In genomic region chr15:69491051-69491505, GRCh38 we compare ENCODE assay signal across 16 cellular contexts. TPM values are rescaled to one million over a fixed set of nuclear protein-coding genes. Genes with fewer than 3 reads are reported as not detected.
DNase-seq lines count a peak whose midpoint lies in the region; ATAC-seq and TF ChIP-seq lines count a peak whose summit lies in the region.
"Had no signal": no experiment of that assay in that cellular context is flagged by ENCODE, and none has a peak within 500 bp of the region (broad histone marks: within the 10 kb centered on the region; RNA-seq: fewer than 3 reads in every experiment).

No MANE protein-coding gene starts in this region.

- H3K9me3 Mint-ChIP-seq in stimulated activated memory B cell treated with anti-CD40 and anti-IgM and Interleukin-4, amounts not matched to agents 10 μg/mL and 1 μg/mL and 100 μg/mL, for 72 hours = peaks cover 3% of the 10 kb centered on the region

- no peaks in the 10 kb centered on the region for H3K4me1 ChIP-seq in lower lobe of right lung
- peaks cover 0 to 17% (median 4%) of the 10 kb centered on the region in 4 donors for H3K4me1 ChIP-seq in tibial artery

- peaks cover 9% of the 10 kb centered on the region for H3K27me3 Mint-ChIP-seq in stimulated activated memory B cell treated with anti-CD40 and anti-IgM and Interleukin-4, amounts not matched to agents 10 μg/mL and 1 μg/mL and 100 μg/mL, for 72 hours
- H3K27me3 Mint-ChIP-seq: CD4-positive, alpha-beta T cell had no signal

- peak; percentile 10 for DNase-seq in DMS 273 (lab: John Stamatoyannopoulos, UW; ENCODE audit: unreplicated experiment)
- no peak for DNase-seq in DMS 273 treated with DMSO at 0.1 percent for 48 hours (lab: John Stamatoyannopoulos, UW)
- peak; percentile 56 for DNase-seq in fibroblast of gingiva (ENCODE audit: low read depth)
- no peak for DNase-seq in lower lobe of right lung
- peak; percentile 82 to 87 for DNase-seq in tibial artery
- no peak for DNase-seq in NCI-H1930 (lab: John Stamatoyannopoulos, UW)
- DNase-seq: activated CD4-positive, alpha-beta T cell treated with anti-CD3 and anti-CD28 coated beads, Interleukin-2, amount 50 U/mL, for 48 hours; amniotic stem cell; CD4-positive, alpha-beta T cell; HCEC 1CT; mesenchymal stem cell; MV-4-11; stomach had no signal

- TF ChIP-seq CTCF in lower lobe of right lung (IDR thresholded peaks at IDR 0.05) (no peak), tibial artery (IDR thresholded peaks at IDR 0.05) (no peak)

- no peak overlapping the region for H3K4me3 Mint-ChIP-seq in stimulated activated memory B cell treated with anti-CD40 and anti-IgM and Interleukin-4, amounts not matched to agents 10 μg/mL and 1 μg/mL and 100 μg/mL, for 72 hours
- H3K4me3 Mint-ChIP-seq: CD4-positive, alpha-beta T cell had no signal

- H3K9me3 ChIP-seq in lower lobe of right lung (no peaks in the 10 kb centered on the region), tibial artery (no peaks in the 10 kb centered on the region)

- H3K36me3 ChIP-seq in lower lobe of right lung (no peaks in the 10 kb centered on the region), tibial artery (no peaks in the 10 kb centered on the region)
- H3K36me3 ChIP-seq: stomach had no signal

- H3K27me3 ChIP-seq in lower lobe of right lung (ENCODE audit: low read depth) = no peaks in the 10 kb centered on the region
- no peaks in the 10 kb centered on the region for H3K27me3 ChIP-seq in tibial artery
- H3K27me3 ChIP-seq: stomach had no signal

- no peak overlapping the region for H3K27ac Mint-ChIP-seq in stimulated activated memory B cell treated with anti-CD40 and anti-IgM and Interleukin-4, amounts not matched to agents 10 μg/mL and 1 μg/mL and 100 μg/mL, for 72 hours
- H3K27ac Mint-ChIP-seq: CD4-positive, alpha-beta T cell had no signal

- H3K27ac ChIP-seq in lower lobe of right lung (no peak overlapping the region), tibial artery (no peak overlapping the region)
- H3K27ac ChIP-seq: 22Rv1, stomach had no signal

- intact Hi-C loops in lower lobe of right lung (cut with DNase I) (no loop called here), tibial artery (cut with DNase I; ENCODE audit: low total_unique reads) (no loop called here)

- no peak overlapping the region for H3K4me3 ChIP-seq in lower lobe of right lung
- H3K4me3 ChIP-seq in tibial artery = no peak overlapping the region
- H3K4me3 ChIP-seq: stomach had no signal

- H3K4me1 Mint-ChIP-seq in stimulated activated memory B cell treated with anti-CD40 and anti-IgM and Interleukin-4, amounts not matched to agents 10 μg/mL and 1 μg/mL and 100 μg/mL, for 72 hours = no peaks in the 10 kb centered on the region

- peak; percentile 14 to 62 for ATAC-seq in lower lobe of right lung
- ATAC-seq in stimulated activated memory B cell treated with anti-CD40 and anti-IgM and Interleukin-4, amounts not matched to agents 10 μg/mL and 1 μg/mL and 100 μg/mL, for 72 hours = no peak
- ATAC-seq in GM18498 (IDR thresholded peaks at IDR 0.05; ENCODE audit: unreplicated experiment) = no peak

- H3K36me3 Mint-ChIP-seq in stimulated activated memory B cell treated with anti-CD40 and anti-IgM and Interleukin-4, amounts not matched to agents 10 μg/mL and 1 μg/mL and 100 μg/mL, for 72 hours = peaks cover under 1% of the 10 kb centered on the region

RNA-seq across cellular contexts. Expression of gene RPLP1, which starts 38.5 kb away (rescaled TPM):
- 1,283 TPM for total RNA-seq in lower lobe of right lung

Comparison
In these comparisons a context has a peak if more than half of its experiments do, and no peak if none do; other contexts are left out.
1. DNase-seq: peak in DMS 273 (single experiment), fibroblast of gingiva (single experiment) and tibial artery (2 of 2); none in DMS 273 treated with DMSO at 0.1 percent for 48 hours (single experiment), lower lobe of right lung (single experiment) and NCI-H1930 (0 of 2).
2. ATAC-seq: peak in lower lobe of right lung (2 of 2); none in stimulated activated memory B cell treated with anti-CD40 and anti-IgM and Interleukin-4, amounts not matched to agents 10 μg/mL and 1 μg/mL and 100 μg/mL, for 72 hours (single experiment) and GM18498 (single experiment).